In genomic region chr1:36397378-36398230, GRCh38 we compare ENCODE assay signal across 8 cellular contexts. TPM values are rescaled to one million over a fixed set of nuclear protein-coding genes. Genes with fewer than 3 reads are reported as not detected.
DNase-seq lines count a peak whose midpoint lies in the region; ATAC-seq and TF ChIP-seq lines count a peak whose summit lies in the region.

Gene LSM10 (minus strand): TSS chr1:36397908. CDS start chr1:36394129, 3,779 bp downstream.

- H3K27me3 ChIP-seq in H9 (ENCODE audit: insufficient read depth, low read length) (no peaks in the 10 kb centered on the region), MG63 (no peaks in the 10 kb centered on the region)

- peak within 1 kb of the TSS; percentile 92 for H3K9ac ChIP-seq in H9 (ENCODE audit: extremely low read depth, insufficient read length, low read length)

- H3K79me1 ChIP-seq in H9 (ENCODE audit: insufficient read depth, low read depth, low read length, poor library complexity, severe bottlenecking): peaks cover 4% of the 10 kb centered on the region

- H2BK20ac ChIP-seq in H9 (ENCODE audit: low read depth, low read length, poor library complexity, severe bottlenecking): no peak within 1 kb of the TSS

- no peaks in the 10 kb centered on the region for H3K9me3 ChIP-seq in H9 (ENCODE audit: control insufficient read depth, low read depth, low read length)
- H3K9me3 ChIP-seq in MG63: no peaks in the 10 kb centered on the region

- H3K36me3 Mint-ChIP-seq in H9 (ENCODE audit: insufficient read depth in 1 of 3, low read depth in 3 of 3): peaks cover 8 to 19% (median 13%) of the 10 kb centered on the region in 3 experiments; a peak in 6 of 7 replicates
- H3K36me3 Mint-ChIP-seq in natural killer cell treated with Interleukin-12 subunit alpha and Interleukin-12 subunit beta and Interleukin-15 and Interleukin-18, amount 100 ng/mL, for 72 hours: no peaks in the 10 kb centered on the region

- no peak within 1 kb of the TSS for H3K56ac ChIP-seq in H9 (ENCODE audit: insufficient read length, low read depth, low read length)

- no peak for TF ChIP-seq CTCF in H9 (conservative IDR thresholded peaks at IDR 0.05)

- H4K5ac ChIP-seq in H9 (ENCODE audit: insufficient read length, low read depth, low read length): no peak within 1 kb of the TSS

- no peak within 1 kb of the TSS for H4K8ac ChIP-seq in H9 (replicated peaks; ENCODE audit: insufficient read length, low read depth, low read length)

- H2BK15ac ChIP-seq in H9 (ENCODE audit: low read depth, low read length): no peak within 1 kb of the TSS

- peak within 1 kb of the TSS; percentile 91 to 96 for H3K4me3 Mint-ChIP-seq in H9
- peak within 1 kb of the TSS; percentile 87 for H3K4me3 Mint-ChIP-seq in natural killer cell treated with Interleukin-12 subunit alpha and Interleukin-12 subunit beta and Interleukin-15 and Interleukin-18, amount 100 ng/mL, for 72 hours

- peak within 1 kb of the TSS; percentile 41 for H3K18ac ChIP-seq in H9 (ENCODE audit: insufficient read length, low read depth, low read length)

- peaks cover 28% of the 10 kb centered on the region in 2 experiments for H3K4me1 Mint-ChIP-seq in H9
- H3K4me1 Mint-ChIP-seq in natural killer cell treated with Interleukin-12 subunit alpha and Interleukin-12 subunit beta and Interleukin-15 and Interleukin-18, amount 100 ng/mL, for 72 hours (ENCODE audit: low read depth in 2 of 2): peaks cover 39 to 40% of the 10 kb centered on the region in 2 donors

- H3K14ac ChIP-seq in H9 (ENCODE audit: insufficient read depth, low read length): peak within 1 kb of the TSS; percentile 90

- no peaks in the 10 kb centered on the region for H3K4me1 ChIP-seq in H9 (ENCODE audit: insufficient read depth, low read length)

- H4K91ac ChIP-seq in H9 (ENCODE audit: insufficient read length, low read depth, low read length): no peak within 1 kb of the TSS

- peak; percentile 75 to 79 for ATAC-seq in natural killer cell treated with Interleukin-12 subunit alpha and Interleukin-12 subunit beta and Interleukin-15 and Interleukin-18, amount 100 ng/mL, for 72 hours
- peak; percentile 87 for ATAC-seq in stimulated activated naive CD8-positive, alpha-beta T cell treated with anti-CD3 and anti-CD28 coated beads, Interleukin-15, Interleukin-2, amounts not matched to agents 100 U/mL and 50 U/mL, for 24 hours

- H2AK5ac ChIP-seq in H9 (ENCODE audit: insufficient read length, low read length): no peak within 1 kb of the TSS

- no peaks in the 10 kb centered on the region for H4K20me1 ChIP-seq in H9 (ENCODE audit: control insufficient read depth, insufficient read depth, insufficient read length)

- H2AFZ ChIP-seq in H9 (ENCODE audit: low read length): no peak within 1 kb of the TSS

- H3K4ac ChIP-seq in H9 (ENCODE audit: low read depth, low read length): no peak within 1 kb of the TSS; the same call in 1 of the 2 replicates

- H3K27ac ChIP-seq in H9 (ENCODE audit: insufficient read length, low read depth, low read length): peak within 1 kb of the TSS; percentile 4

- no peaks in the 10 kb centered on the region; a peak in 1 of 5 replicates for H3K9me3 Mint-ChIP-seq in H9
- no peaks in the 10 kb centered on the region for H3K9me3 Mint-ChIP-seq in natural killer cell treated with Interleukin-12 subunit alpha and Interleukin-12 subunit beta and Interleukin-15 and Interleukin-18, amount 100 ng/mL, for 72 hours

- H3T11ph ChIP-seq in H9 (ENCODE audit: low read length): no peak within 1 kb of the TSS

- peak within 1 kb of the TSS; percentile 83 for H3K4me3 ChIP-seq in MG63

- peaks cover 20% of the 10 kb centered on the region for H3K36me3 ChIP-seq in MG63

- H3K23me2 ChIP-seq in H9 (ENCODE audit: insufficient read length, low read depth, low read length, poor library complexity, severe bottlenecking): peaks cover 17% of the 10 kb centered on the region

- H3K23ac ChIP-seq in H9 (ENCODE audit: insufficient read length, low read depth, low read length): no peak within 1 kb of the TSS

- DNase-seq in ELF-1 (ENCODE audit: low read depth, low spot score): peak; percentile 96
- DNase-seq in H9: peak; percentile 95
- peak; percentile 94 for DNase-seq in MG63
- DNase-seq in SHP77 (lab: John Stamatoyannopoulos, UW): peak; percentile 92 to 96
- peak; percentile 82 for DNase-seq in activated T-helper 9 cell treated with anti-CD3 and anti-CD28 coated beads, Interleukin-2, amount 50 U/mL, for 16 hours (ENCODE audit: low read depth)
- DNase-seq in fibroblast of peridontal ligament (ENCODE audit: extremely low read depth): peak; percentile 92
- peak; percentile 92 for DNase-seq in natural killer cell treated with Interleukin-12 subunit alpha and Interleukin-12 subunit beta and Interleukin-15 and Interleukin-18, amount 100 ng/mL, for 72 hours (ENCODE audit: low spot score)
- DNase-seq in stimulated activated naive CD8-positive, alpha-beta T cell treated with anti-CD3 and anti-CD28 coated beads, Interleukin-15, Interleukin-2, amounts not matched to agents 100 U/mL and 50 U/mL, for 24 hours: peak; percentile 93

- no peak within 1 kb of the TSS for H2BK5ac ChIP-seq in H9 (ENCODE audit: insufficient read length, low read length)

- peak within 1 kb of the TSS; percentile 77 for H3K4me2 ChIP-seq in H9 (ENCODE audit: insufficient read depth, insufficient read length, low read length)

- no peak within 1 kb of the TSS for H2BK120ac ChIP-seq in H9 (ENCODE audit: low read depth, low read length, poor library complexity, severe bottlenecking)

- H3K79me2 ChIP-seq in H9 (ENCODE audit: insufficient read depth, low read length): no peaks in the 10 kb centered on the region

- peak within 1 kb of the TSS; percentile 96 to 98 (median 97) for H3K27ac Mint-ChIP-seq in H9
- H3K27ac Mint-ChIP-seq in natural killer cell treated with Interleukin-12 subunit alpha and Interleukin-12 subunit beta and Interleukin-15 and Interleukin-18, amount 100 ng/mL, for 72 hours: peak within 1 kb of the TSS; percentile 90 to 98

- no CpG with 5 or more reads among the region's 60 CpGs for whole genome bisulfite sequencing in H9 (ENCODE audit: extremely low coverage, insufficient read length, low lambda C conversion rate)

- no peaks in the 10 kb centered on the region for H3K27me3 Mint-ChIP-seq in H9 (ENCODE audit: low read depth)
- no peaks in the 10 kb centered on the region for H3K27me3 Mint-ChIP-seq in natural killer cell treated with Interleukin-12 subunit alpha and Interleukin-12 subunit beta and Interleukin-15 and Interleukin-18, amount 100 ng/mL, for 72 hours

- no peak within 1 kb of the TSS for H2BK12ac ChIP-seq in H9 (ENCODE audit: insufficient read length, low read depth, low read length)

RNA-seq across cellular contexts. Expression of gene LSM10, which starts in this region (rescaled TPM):
- total RNA-seq in H9 (2021): 42.2 and 47.5 TPM in 2 replicates
- 32.0 and 53.7 TPM in 2 replicates for total RNA-seq in MG63 (2014; rRNA removed; shearing (Covaris generic); ENCODE audit: low replicate concordance)
- 10 to 100 TPM; 56.6 to 58.1 TPM for total RNA-seq in natural killer cell treated with Interleukin-12 subunit alpha and Interleukin-12 subunit beta and Interleukin-15 and Interleukin-18, amount 100 ng/mL, for 72 hours

Comparison
In these comparisons a context has a peak if more than half of its experiments do, and no peak if none do; other contexts are left out.
1. Peak in every context shown above with its lines: DNase-seq, ATAC-seq, H3K4me3 ChIP-seq and H3K27ac ChIP-seq.